15 cellular contexts compared by ENCODE assay signal in genomic region chr11:43723617-43724016, GRCh38. TPM values are rescaled to one million over a fixed set of nuclear protein-coding genes. Genes with fewer than 3 reads are reported as not detected.
DNase-seq lines count a peak whose midpoint lies in the region; ATAC-seq and TF ChIP-seq lines count a peak whose summit lies in the region.
"Had no signal": no experiment of that assay in that cellular context is flagged by ENCODE, and none has a peak within 500 bp of the region (broad histone marks: within the 10 kb centered on the region; RNA-seq: fewer than 3 reads in every experiment).

No MANE protein-coding gene starts in this region.

- H3K9me3 ChIP-seq in cardiac muscle cell (ENCODE audit: low read depth) (no peaks in the 10 kb centered on the region), right atrium auricular region (peaks cover 0 to under 1% of the 10 kb centered on the region in 2 donors), ascending aorta (no peaks in the 10 kb centered on the region)
- H3K9me3 ChIP-seq: BE2C had no signal

- H3K27me3 ChIP-seq in cardiac muscle cell (no peaks in the 10 kb centered on the region), right atrium auricular region (no peaks in the 10 kb centered on the region), ascending aorta (no peaks in the 10 kb centered on the region)
- H3K27me3 ChIP-seq: BE2C had no signal

- no peak for TF ChIP-seq CTCF in cardiac muscle cell (IDR thresholded peaks at IDR 0.05; ENCODE audit: low read depth, low read length)
- no peak for TF ChIP-seq CTCF in right atrium auricular region (IDR thresholded peaks at IDR 0.05)
- no peak for TF ChIP-seq CTCF in ascending aorta (IDR thresholded peaks at IDR 0.05)

- DNase-seq in cardiac muscle cell (ENCODE audit: low read depth in 1 of 2, low spot score in 1 of 2) (no peak), right atrium auricular region (ENCODE audit: low spot score) (no peak), RPMI8226 (peak; percentile 31), left ventricle myocardium superior (no peak), NCI-H748 treated with DMSO at 0.1 percent for 48 hours (lab: John Stamatoyannopoulos, UW) (no peak), ascending aorta (ENCODE audit: low spot score in 2 of 2) (no peak)
- DNase-seq: 8988T; BE2C; CD4-positive, alpha-beta memory T cell; HFFc6; NCI-H187; NCI-H69 had no signal

- ATAC-seq in left ventricle myocardium superior: peak; percentile 81
- no peak for ATAC-seq in GM21723 (IDR thresholded peaks at IDR 0.05; ENCODE audit: unreplicated experiment)
- ATAC-seq in GM19397 (IDR thresholded peaks at IDR 0.05; ENCODE audit: unreplicated experiment): no peak

- intact Hi-C loops in left ventricle myocardium superior (cut with micrococcal nuclease) (no loop called here), ascending aorta (cut with DNase I) (loop anchor here (2.0 kb wide), 1 partner anchor 13 kb away; no protein-coding TSS in a partner anchor)

- peak overlapping the region; percentile 12 for H3K27ac ChIP-seq in cardiac muscle cell
- H3K27ac ChIP-seq in right atrium auricular region: no peak overlapping the region
- peak overlapping the region in 1 of 2 donors; percentile 16 for H3K27ac ChIP-seq in ascending aorta
- H3K27ac ChIP-seq: RWPE1 had no signal

- H3K36me3 ChIP-seq in cardiac muscle cell: no peaks in the 10 kb centered on the region
- peaks cover 3% of the 10 kb centered on the region for H3K36me3 ChIP-seq in right atrium auricular region
- no peaks in the 10 kb centered on the region for H3K36me3 ChIP-seq in ascending aorta
- H3K36me3 ChIP-seq: BE2C had no signal

- peaks cover 8% of the 10 kb centered on the region for H3K4me1 ChIP-seq in cardiac muscle cell (ENCODE audit: low read depth)
- H3K4me1 ChIP-seq in right atrium auricular region: no peaks in the 10 kb centered on the region
- H3K4me1 ChIP-seq in ascending aorta: peaks cover 6 to 21% of the 10 kb centered on the region in 2 donors
- H3K4me1 ChIP-seq: BE2C had no signal

- no peak overlapping the region for H3K4me3 ChIP-seq in cardiac muscle cell
- no peak overlapping the region for H3K4me3 ChIP-seq in right atrium auricular region
- peak overlapping the region in 1 of 2 donors; percentile 7 for H3K4me3 ChIP-seq in ascending aorta

RNA-seq across cellular contexts. Expression of gene HSD17B12, which starts 43.1 kb away (rescaled TPM):
- total RNA-seq in cardiac muscle cell (52.4 and 68.9 TPM in 2 replicates), right atrium auricular region (100 to 1,000 TPM in 1 of 2 donors, 10 to 100 TPM in 1; 61.4 to 108 TPM), left ventricle myocardium superior (67.8 TPM), ascending aorta (48.2 TPM)
- 89.0 and 99.4 TPM in 2 replicates for polyA plus RNA-seq in cardiac muscle cell
